ENCODE assay signal across 8 cellular contexts in genomic region chr22:29266564-29267461, GRCh38. TPM values are rescaled to one million over a fixed set of nuclear protein-coding genes. Genes with fewer than 3 reads are reported as not detected.
DNase-seq lines count a peak whose midpoint lies in the region; ATAC-seq and TF ChIP-seq lines count a peak whose summit lies in the region.

No MANE protein-coding gene starts in this region.

- H3K27ac ChIP-seq in HUES64 (ENCODE audit: low read depth, low read length) (peak overlapping the region; percentile 99), ascending aorta (peak overlapping the region; percentile 96 to 99), liver (ENCODE audit: low read depth in 1 of 2, low read length in 2 of 2) (peak overlapping the region; percentile 97 to 99), thyroid gland (peak overlapping the region; percentile 95 to 98 (median 98))

- peak overlapping the region; percentile 86 for H3K4me3 ChIP-seq in AG09309 (ENCODE audit: control insufficient read depth, low read depth, low read length)
- peak overlapping the region; percentile 68 for H3K4me3 ChIP-seq in HUES64 (ENCODE audit: low read length)
- peak overlapping the region; percentile 76 to 98 for H3K4me3 ChIP-seq in ascending aorta
- peak overlapping the region; percentile 77 to 83 (median 79) for H3K4me3 ChIP-seq in liver (ENCODE audit: low read depth in 1 of 3, low read length in 3 of 3)
- peak overlapping the region; percentile 49 to 92 (median 78) for H3K4me3 ChIP-seq in thyroid gland (replicated peaks in 1 of 3)

- TF ChIP-seq CTCF in AG09309 (IDR thresholded peaks at IDR 0.05; ENCODE audit: control insufficient read depth, insufficient read depth, low read depth, low read length, missing control alignments) (no peak), ascending aorta (IDR thresholded peaks at IDR 0.05) (no peak), liver (IDR thresholded peaks at IDR 0.05; ENCODE audit: low read depth, low read length, missing input control) (no peak), thyroid gland (IDR thresholded peaks at IDR 0.05) (no peak)

- WGBS in HUES64, result 20% methylated on average over 13 of the region's 13 CpGs
- WGBS in liver, result 22% methylated on average over 13 of the region's 13 CpGs
- WGBS in thyroid gland, 2 donors, result 25 to 36% methylated on average over 7 to 11 of the region's 13 CpGs

- TF ChIP-seq RAD21 in liver (IDR thresholded peaks at IDR 0.05), result no peak

- H3K36me3 ChIP-seq in HUES64 (ENCODE audit: insufficient read depth, low read length) (peaks cover 55% of the 10 kb centered on the region), ascending aorta (peaks cover 3 to 10% of the 10 kb centered on the region in 2 donors), liver (ENCODE audit: control insufficient read depth in 4 of 4, insufficient read depth in 3 of 4, low read depth in 1 of 4, low read length in 3 of 4) (peaks cover 0 to 8% (median 1%) of the 10 kb centered on the region in 4 donors), thyroid gland (peaks cover 7 to 13% of the 10 kb centered on the region in 2 donors)

- H3K9me3 ChIP-seq in HUES64 (ENCODE audit: insufficient read depth, low read depth, low read length) (no peaks in the 10 kb centered on the region), ascending aorta (no peaks in the 10 kb centered on the region), liver (ENCODE audit: control insufficient read depth in 4 of 4, low read length in 3 of 4) (no peaks in the 10 kb centered on the region), thyroid gland (no peaks in the 10 kb centered on the region)

- ATAC-seq in HG03139 (IDR thresholded peaks at IDR 0.05; ENCODE audit: unreplicated experiment), result no peak

- no peaks in the 10 kb centered on the region for H3K27me3 ChIP-seq in HUES64 (ENCODE audit: insufficient read depth, low read length)
- no peaks in the 10 kb centered on the region for H3K27me3 ChIP-seq in ascending aorta
- H3K27me3 ChIP-seq in liver (ENCODE audit: control insufficient read depth in 4 of 4, insufficient read depth in 4 of 4, low read length in 3 of 4), result no peaks in the 10 kb centered on the region
- no peaks in the 10 kb centered on the region for H3K27me3 ChIP-seq in thyroid gland

- intact Hi-C loops in ascending aorta (cut with DNase I), result loop anchor here (1.0 to 5.0 kb wide), 2 partner anchors 39 to 1155 kb away; partner anchors contain the start of gene GAS2L1
- intact Hi-C loops in thyroid gland (cut with DNase I), result no loop called here

- TF ChIP-seq POLR2A in thyroid gland (IDR thresholded peaks at IDR 0.05), result no peak

- peaks cover 29% of the 10 kb centered on the region for H3K4me1 ChIP-seq in HUES64 (ENCODE audit: insufficient read depth, low read length)
- H3K4me1 ChIP-seq in ascending aorta, result peaks cover 6 to 35% of the 10 kb centered on the region in 2 donors
- H3K4me1 ChIP-seq in liver (ENCODE audit: control insufficient read depth in 4 of 4, insufficient read depth in 4 of 4, low read length in 3 of 4), result peaks cover 3 to 42% (median 34%) of the 10 kb centered on the region in 4 donors
- H3K4me1 ChIP-seq in thyroid gland, result peaks cover 32 to 33% of the 10 kb centered on the region in 2 donors

- H3K9ac ChIP-seq in HUES64 (ENCODE audit: low read depth, low read length) (peak overlapping the region; percentile 98), liver (ENCODE audit: low read depth in 1 of 2, low read length in 2 of 2) (peak overlapping the region; percentile 24 to 55)

- DNase-seq in AG09309 (ENCODE audit: low read depth) (no peak), ascending aorta (ENCODE audit: low spot score in 2 of 2) (no peak), thyroid gland (no peak), NCI-H748 treated with DMSO at 0.1 percent for 48 hours (lab: John Stamatoyannopoulos, UW) (no peak), ureter (ENCODE audit: low spot score) (no peak)

TF ChIP-seq in liver, 16 proteins besides CTCF, POLR2A, EP300 and RAD21:
- TF ChIP-seq TAF1 (conservative IDR thresholded peaks at IDR 0.05) (no peak), NR2F2 (IDR thresholded peaks at IDR 0.05) (no peak), RXRA (IDR thresholded peaks at IDR 0.05) (no peak), SP1 (IDR thresholded peaks at IDR 0.05) (no peak)
- TF ChIP-seq, protein P1, sequence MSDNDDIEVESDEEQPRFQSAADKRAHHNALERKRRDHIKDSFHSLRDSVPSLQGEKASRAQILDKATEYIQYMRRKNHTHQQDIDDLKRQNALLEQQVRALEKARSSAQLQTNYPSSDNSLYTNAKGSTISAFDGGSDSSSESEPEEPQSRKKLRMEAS (IDR thresholded peaks at IDR 0.05), result no peak
TF ChIP-seq in liver: peak in this region for 0.

RNA-seq across cellular contexts. Expression of gene RHBDD3, which starts 1.0 kb away (rescaled TPM):
- 47.0 TPM for polyA plus RNA-seq in HUES64 (2013, experiment 1 of 2)
- 36.8 TPM for polyA plus RNA-seq in HUES64 (2013, experiment 2 of 2)
- 254 TPM for total RNA-seq in ascending aorta
- 10 to 100 TPM; 14.3 to 22.1 TPM for total RNA-seq in liver
- polyA plus RNA-seq in liver, result 10 to 100 TPM; 14.5 to 26.5 TPM
- 10 to 100 TPM; 27.8 to 54.9 (median 48.9) TPM for total RNA-seq in thyroid gland
- total RNA-seq in ureter, result 24.4 TPM

RNA-seq across cellular contexts. Expression of gene EWSR1, which starts 1.3 kb away (rescaled TPM):
- 334 TPM for polyA plus RNA-seq in HUES64 (2013, experiment 1 of 2)
- 346 TPM for polyA plus RNA-seq in HUES64 (2013, experiment 2 of 2)
- total RNA-seq in ascending aorta (133 TPM), liver (100 to 1,000 TPM in 1 of 2 donors, 10 to 100 TPM in 1; 81.0 to 134 TPM), thyroid gland (100 to 1,000 TPM; 205 to 290 (median 258) TPM), ureter (284 TPM)
- 10 to 100 TPM; 64.8 to 75.7 TPM for polyA plus RNA-seq in liver

RNA-seq across cellular contexts. Expression of gene GAS2L1, which starts 39.6 kb away (rescaled TPM):
- polyA plus RNA-seq in HUES64 (2013, experiment 1 of 2), result 7.5 TPM
- 10.0 TPM for polyA plus RNA-seq in HUES64 (2013, experiment 2 of 2)
- total RNA-seq in ascending aorta, result 99.3 TPM
- 10 to 100 TPM in 1 of 2 donors, 1 to 10 TPM in 1; 6.6 to 11.4 TPM for total RNA-seq in liver
- 10 to 100 TPM in 1 of 2 donors, 1 to 10 TPM in 1; 4.0 to 11.2 TPM for polyA plus RNA-seq in liver
- 10 to 100 TPM in 3 of 4 donors, 1 to 10 TPM in 1; 9.3 to 22.2 (median 15.7) TPM for total RNA-seq in thyroid gland
- 15.6 TPM for total RNA-seq in ureter

RNA-seq across cellular contexts. Expression of gene RASL10A, which starts 48.7 kb away (rescaled TPM):
- polyA plus RNA-seq in HUES64 (2013, experiment 1 of 2), result 0.45 TPM
- 1.1 TPM for polyA plus RNA-seq in HUES64 (2013, experiment 2 of 2)
- total RNA-seq in ascending aorta (not detected), liver (under 1 TPM; 0.75 to 0.79 TPM), thyroid gland (1 to 10 TPM in 1 of 4 donors, under 1 TPM in 1, not detected in 2; 0.67 to 1.7 TPM), ureter (5.3 TPM)
- polyA plus RNA-seq in liver, result under 1 TPM; 0.10 to 0.20 TPM
